1 cellular context compared by ENCODE assay signal in genomic region chr2:44632931-44633689, GRCh38.
TF ChIP-seq lines count a peak whose summit lies in the region.

No MANE protein-coding gene starts in this region.

TF ChIP-seq in GM12878, 131 proteins besides CTCF, POLR2A, EP300 and RAD21 (continued from another document):
- no peak for TF ChIP-seq POLR2AphosphoS2 (IDR thresholded peaks at IDR 0.05; ENCODE audit: low read depth, low read length)
- no peak for TF ChIP-seq PKNOX1 (IDR thresholded peaks at IDR 0.05)
- no peak for TF ChIP-seq PBX3 (IDR thresholded peaks at IDR 0.05; ENCODE audit: insufficient replicate concordance, low read depth, low read length)
- no peak for TF ChIP-seq ATF3 (IDR thresholded peaks at IDR 0.05; ENCODE audit: borderline replicate concordance, extremely low read depth, low read depth, low read length)
TF ChIP-seq in GM12878: peak in this region for 1.
